1 cellular context compared by ENCODE assay signal in genomic region chr2:29082804-29083495, GRCh38.
TF ChIP-seq lines count a peak whose summit lies in the region.

No MANE protein-coding gene starts in this region.

TF ChIP-seq in H1, 55 proteins besides CTCF, POLR2A, EP300 and RAD21 (continued from another document):
- no peak for TF ChIP-seq HDAC6 (IDR thresholded peaks at IDR 0.05; ENCODE audit: low read depth, low read length)
- no peak for TF ChIP-seq FOSL1 (IDR thresholded peaks at IDR 0.05; ENCODE audit: insufficient read depth, low read depth, low read length)
- no peak for TF ChIP-seq TEAD4 (IDR thresholded peaks at IDR 0.05; ENCODE audit: low read depth, low read length)
- TF ChIP-seq BCL11A (IDR thresholded peaks at IDR 0.05; ENCODE audit: low read depth in 2 of 2, low read length in 2 of 2) = no peak
- TF ChIP-seq CBX8 (IDR thresholded peaks at IDR 0.05; ENCODE audit: borderline replicate concordance, low read depth, low read length) = no peak
- no peak for TF ChIP-seq POLR2AphosphoS5 (IDR thresholded peaks at IDR 0.05; ENCODE audit: low read depth, low read length)
- TF ChIP-seq SP2 (IDR thresholded peaks at IDR 0.05; ENCODE audit: low read length) = no peak
- TF ChIP-seq SUZ12 (IDR thresholded peaks at IDR 0.05; ENCODE audit: low read length) = no peak
- TF ChIP-seq USF2 (IDR thresholded peaks at IDR 0.05; ENCODE audit: low read length) = no peak
- TF ChIP-seq ZNF274 (IDR thresholded peaks at IDR 0.05; ENCODE audit: borderline replicate concordance, extremely low read depth, low read length) = no peak
- TF ChIP-seq CTBP2 (IDR thresholded peaks at IDR 0.05; ENCODE audit: borderline replicate concordance, insufficient read depth, insufficient read length, low read length) = no peak
- no peak for TF ChIP-seq ATF3 (IDR thresholded peaks at IDR 0.05; ENCODE audit: insufficient read depth, low read depth, low read length)
- TF ChIP-seq E2F6 (IDR thresholded peaks at IDR 0.05) = no peak
- TF ChIP-seq JUN (IDR thresholded peaks at IDR 0.05; ENCODE audit: low read depth, low read length) = no peak
